ENCODE assay signal across 1 cellular context in genomic region chr14:91510171-91511013, GRCh38.
TF ChIP-seq lines count a peak whose summit lies in the region.

TSS of gene PPP4R3A (minus strand) at chr14:91510310. CDS start at chr14:91509647, 663 bp downstream.

TF ChIP-seq in HEK293, 187 proteins besides CTCF, POLR2A, EP300 and RAD21 (continued from another document):
- TF ChIP-seq PRDM4 (tag by site-specific recombination; IDR thresholded peaks at IDR 0.05) (0 out of 2 replicates have a peak, but pooled peaks have one; percentile 15), ZBTB7A (tag by site-specific recombination; IDR thresholded peaks at IDR 0.05; ENCODE audit: low read depth) (peak; percentile 50; the same call in 1 of the 2 replicates), OVOL3 (tag by site-specific recombination; IDR thresholded peaks at IDR 0.05) (peak; percentile 54; the same call in 1 of the 2 replicates), ZNF335 (tag by site-specific recombination; conservative IDR thresholded peaks at IDR 0.05) (peak; percentile 83), ZNF501 (tag by site-specific recombination; IDR thresholded peaks at IDR 0.05) (peak; percentile 95), KLF9 (tag by site-specific recombination; IDR thresholded peaks at IDR 0.05; ENCODE audit: low read depth) (peak; percentile 94), ZNF510 (tag by site-specific recombination; IDR thresholded peaks at IDR 0.05; ENCODE audit: insufficient replicate concordance) (no peak), ZNF548 (tag by site-specific recombination; IDR thresholded peaks at IDR 0.05) (peak; percentile 42; the same call in 1 of the 2 replicates), ZNF704 (tag by site-specific recombination; IDR thresholded peaks at IDR 0.05) (no peak), ZNF610 (tag by site-specific recombination; IDR thresholded peaks at IDR 0.05; ENCODE audit: borderline replicate concordance) (peak; percentile 92), KLF8 (tag by site-specific recombination; IDR thresholded peaks at IDR 0.05) (peak; percentile 98), ZNF16 (tag by site-specific recombination; IDR thresholded peaks at IDR 0.05; ENCODE audit: low read depth) (0 out of 2 replicates have a peak, but pooled peaks have one; percentile 27), ZNF341 (tag by site-specific recombination; IDR thresholded peaks at IDR 0.05; ENCODE audit: low read depth) (peak; percentile 98), MYNN (tag by site-specific recombination; IDR thresholded peaks at IDR 0.05; ENCODE audit: borderline replicate concordance) (peak; percentile 49; the same call in 1 of the 2 replicates), ZNF830 (tag by site-specific recombination; IDR thresholded peaks at IDR 0.05; ENCODE audit: low read depth) (no peak), MZF1 (tag by site-specific recombination; IDR thresholded peaks at IDR 0.05; ENCODE audit: borderline replicate concordance) (0 out of 2 replicates have a peak, but pooled peaks have one; percentile 28), ZNF791 (tag by site-specific recombination; IDR thresholded peaks at IDR 0.05) (no peak), ZNF580 (tag by site-specific recombination; IDR thresholded peaks at IDR 0.05) (0 out of 2 replicates have a peak, but pooled peaks have one; percentile 53), ZNF660 (tag by site-specific recombination; IDR thresholded peaks at IDR 0.05) (peak; percentile 48), ZNF114 (tag by site-specific recombination; IDR thresholded peaks at IDR 0.05) (no peak), ZXDB (tag by site-specific recombination; IDR thresholded peaks at IDR 0.05) (peak; percentile 100), KLF17 (tag by site-specific recombination; IDR thresholded peaks at IDR 0.05) (peak; percentile 78), PATZ1 (tag by site-specific recombination; IDR thresholded peaks at IDR 0.05) (peak; percentile 87), ZNF274 (IDR thresholded peaks at IDR 0.05; ENCODE audit: low read length) (no peak), ZNF274 (tag by site-specific recombination; IDR thresholded peaks at IDR 0.05; ENCODE audit: borderline replicate concordance) (no peak), ZBTB20 (tag by site-specific recombination; IDR thresholded peaks at IDR 0.05) (peak; percentile 98)
